In genomic region chr6:44217332-44218143, GRCh38 we compare ENCODE assay signal across 1 cellular context.
A peak's percentile ranks its signal among the peaks of the same experiment; 100 is the strongest.
TF ChIP-seq lines count a peak whose summit lies in the region.

No MANE protein-coding gene starts in this region.

TF ChIP-seq in HepG2, 621 proteins besides CTCF, POLR2A, EP300 and RAD21 (continued from another document and continues in another):
- peak; percentile 40; the same call in 1 of the 2 replicates for TF ChIP-seq ARID4A (CRISPR knock-in tag; IDR thresholded peaks at IDR 0.05; ENCODE audit: borderline replicate concordance)
- no peak for TF ChIP-seq NR1H2 (CRISPR knock-in tag; IDR thresholded peaks at IDR 0.05; ENCODE audit: borderline replicate concordance, low read depth)
- no peak for TF ChIP-seq BRCA1 (CRISPR knock-in tag; IDR thresholded peaks at IDR 0.05)
- no peak for TF ChIP-seq PHF5A (CRISPR knock-in tag; IDR thresholded peaks at IDR 0.05; ENCODE audit: low read depth, unreplicated experiment)
- peak; percentile 50 for TF ChIP-seq NFYB (CRISPR knock-in tag; IDR thresholded peaks at IDR 0.05)
- no peak; the same call in 1 of the 2 replicates for TF ChIP-seq ZSCAN31 (CRISPR knock-in tag; IDR thresholded peaks at IDR 0.05; ENCODE audit: low read depth)
- TF ChIP-seq ZNF550 (CRISPR knock-in tag; IDR thresholded peaks at IDR 0.05; ENCODE audit: borderline replicate concordance): no peak
- no peak for TF ChIP-seq FOXO4 (CRISPR knock-in tag; conservative IDR thresholded peaks at IDR 0.05)
- no peak for TF ChIP-seq KLF11 (CRISPR knock-in tag; IDR thresholded peaks at IDR 0.05)
- no peak for TF ChIP-seq POLR2G (IDR thresholded peaks at IDR 0.05; ENCODE audit: low read depth, low read length)
- TF ChIP-seq LCORL (IDR thresholded peaks at IDR 0.05): no peak
- TF ChIP-seq LCORL (CRISPR knock-in tag; IDR thresholded peaks at IDR 0.05): peak; percentile 46; the same call in 1 of the 2 replicates
- peak; percentile 85 for TF ChIP-seq MXD1 (CRISPR knock-in tag; IDR thresholded peaks at IDR 0.05)
- TF ChIP-seq ZFP91 (CRISPR knock-in tag; IDR thresholded peaks at IDR 0.05; ENCODE audit: borderline replicate concordance): peak; percentile 71; the same call in 1 of the 2 replicates
- TF ChIP-seq STAG1 (CRISPR knock-in tag; IDR thresholded peaks at IDR 0.05): no peak
- no peak for TF ChIP-seq CEBPZ (IDR thresholded peaks at IDR 0.05; ENCODE audit: low read length)
- TF ChIP-seq SP140L (CRISPR knock-in tag; IDR thresholded peaks at IDR 0.05; ENCODE audit: borderline replicate concordance): no peak
- TF ChIP-seq FOSL1 (CRISPR knock-in tag; IDR thresholded peaks at IDR 0.05; ENCODE audit: borderline replicate concordance): no peak
- no peak for TF ChIP-seq ZFYVE20 (CRISPR knock-in tag; IDR thresholded peaks at IDR 0.05; ENCODE audit: borderline replicate concordance, low read depth)
- TF ChIP-seq MXD4 (CRISPR knock-in tag; IDR thresholded peaks at IDR 0.05): peak; percentile 71; the same call in 1 of the 2 replicates
- peak; percentile 49; the same call in 1 of the 2 replicates for TF ChIP-seq PITX1 (CRISPR knock-in tag; IDR thresholded peaks at IDR 0.05)
- TF ChIP-seq ZBTB49 (CRISPR knock-in tag; IDR thresholded peaks at IDR 0.05; ENCODE audit: borderline replicate concordance): no peak; the same call in 1 of the 2 replicates
- TF ChIP-seq PAX8 (CRISPR knock-in tag; IDR thresholded peaks at IDR 0.05; ENCODE audit: borderline replicate concordance): no peak
- no peak for TF ChIP-seq SIN3B (IDR thresholded peaks at IDR 0.05; ENCODE audit: low read length)
- TF ChIP-seq TRIM22 (IDR thresholded peaks at IDR 0.05): no peak
- no peak for TF ChIP-seq NCOA1 (CRISPR knock-in tag; IDR thresholded peaks at IDR 0.05)
- no peak for TF ChIP-seq ETV6 (CRISPR knock-in tag; conservative IDR thresholded peaks at IDR 0.05)
- no peak for TF ChIP-seq KDM5A (IDR thresholded peaks at IDR 0.05; ENCODE audit: borderline replicate concordance, low read length)
- TF ChIP-seq ZNF350 (CRISPR knock-in tag; IDR thresholded peaks at IDR 0.05; ENCODE audit: borderline replicate concordance, low read depth): no peak
- no peak for TF ChIP-seq NR2F2 (IDR thresholded peaks at IDR 0.05; ENCODE audit: borderline replicate concordance, low read depth)
- no peak for TF ChIP-seq ZC3H4 (CRISPR knock-in tag; IDR thresholded peaks at IDR 0.05; ENCODE audit: borderline replicate concordance)
- TF ChIP-seq PBX3 (CRISPR knock-in tag; IDR thresholded peaks at IDR 0.05; ENCODE audit: borderline replicate concordance): no peak
- TF ChIP-seq ZFP62 (CRISPR knock-in tag; IDR thresholded peaks at IDR 0.05): no peak
- peak; percentile 82; the same call in 1 of the 2 replicates for TF ChIP-seq ZNF138 (CRISPR knock-in tag; IDR thresholded peaks at IDR 0.05; ENCODE audit: low read depth)
- no peak for TF ChIP-seq PBX2 (CRISPR knock-in tag; IDR thresholded peaks at IDR 0.05)
- no peak for TF ChIP-seq ZHX1 (CRISPR knock-in tag; IDR thresholded peaks at IDR 0.05; ENCODE audit: low read depth)
